18 cellular contexts compared by ENCODE assay signal in genomic region chr11:84215671-84216070, GRCh38.
DNase-seq lines count a peak whose midpoint lies in the region; ATAC-seq and TF ChIP-seq lines count a peak whose summit lies in the region.
"Had no signal": no experiment of that assay in that cellular context is flagged by ENCODE, and none has a peak within 500 bp of the region (broad histone marks: within the 10 kb centered on the region; RNA-seq: fewer than 3 reads in every experiment).

No MANE protein-coding gene starts in this region.

- H3F3A ChIP-seq in GM23248 (ENCODE audit: insufficient read depth), result no peaks in the 10 kb centered on the region

- no peaks in the 10 kb centered on the region for H3K9me3 ChIP-seq in GM23248 (ENCODE audit: low read depth)
- H3K9me3 ChIP-seq in heart left ventricle, result no peaks in the 10 kb centered on the region
- H3K9me3 ChIP-seq: BLaER1, Caco-2 had no signal

- TF ChIP-seq CTCF in fibroblast of mammary gland (conservative IDR thresholded peaks at IDR 0.05; ENCODE audit: control insufficient read depth, insufficient read depth, low read depth, low read length) (no peak), heart left ventricle (IDR thresholded peaks at IDR 0.05) (no peak)

- no peak for TF ChIP-seq POLR2A in heart left ventricle (IDR thresholded peaks at IDR 0.05)

- no peak overlapping the region for H3K4me2 ChIP-seq in GM23248 (ENCODE audit: unreplicated experiment)
- H3K4me2 ChIP-seq: BLaER1, GM23338 had no signal

- WGBS in GM23248 (ENCODE audit: low coverage in 1 of 2, low lambda C conversion rate in 2 of 2, missing lambda C conversion rate in 2 of 2), 2 experiments, result 0% methylated on average over 1 of the region's 1 CpG
- WGBS in heart left ventricle, 4 donors, result 77 to 88% (median 79%) methylated on average over 1 of the region's 1 CpG

- H3K27me3 ChIP-seq in GM23248 (replicated peaks; ENCODE audit: insufficient read depth), result no peaks in the 10 kb centered on the region
- H3K27me3 ChIP-seq in heart left ventricle, result no peaks in the 10 kb centered on the region
- H3K27me3 ChIP-seq: BLaER1 had no signal

- no peaks in the 10 kb centered on the region for H3K79me2 ChIP-seq in GM23248 (ENCODE audit: insufficient read depth)

- no peak overlapping the region for H2AFZ ChIP-seq in GM23248
- H2AFZ ChIP-seq: GM23338 had no signal

- H3K4me1 ChIP-seq in GM23248 (ENCODE audit: insufficient read depth) (no peaks in the 10 kb centered on the region), heart left ventricle (peaks cover 0 to 7% (median 0%) of the 10 kb centered on the region in 12 donors)
- H3K4me1 ChIP-seq: BLaER1, Caco-2 had no signal

- H3K27ac ChIP-seq in GM23248 (no peak overlapping the region), heart left ventricle (no peak overlapping the region)
- H3K27ac ChIP-seq: BLaER1, C4-2B had no signal

- intact Hi-C loops in heart left ventricle (cut with DNase I), result no loop called here

- no peak for ATAC-seq in heart left ventricle
- ATAC-seq in HG02884 (IDR thresholded peaks at IDR 0.05; ENCODE audit: unreplicated experiment), result no peak
- ATAC-seq: CD8-positive, alpha-beta T cell; GM12878; GM23338 had no signal

- DNase-seq in GM23248 (peak; percentile 6), SK-N-DZ (ENCODE audit: low spot score) (peak; percentile 30), fibroblast of mammary gland (ENCODE audit: low read depth) (peak; percentile 35), heart left ventricle (no peak), NCI-H1048 (lab: John Stamatoyannopoulos, UW) (no peak)
- DNase-seq: Caco-2; CD4-positive, CD25-positive, alpha-beta regulatory T cell; CD8-positive, alpha-beta T cell; DMS79; EL; GDM1; H7; HCEC 1CT had no signal

- H3K36me3 ChIP-seq in GM23248 (ENCODE audit: low read depth) (no peaks in the 10 kb centered on the region), heart left ventricle (no peaks in the 10 kb centered on the region)
- H3K36me3 ChIP-seq: BLaER1 had no signal

- 0 out of 2 replicates have a peak, but pooled peaks cover 2% of the 10 kb centered on the region for H3K9me2 ChIP-seq in GM23248 (ENCODE audit: insufficient read depth)

- H4K20me1 ChIP-seq in GM23248 (ENCODE audit: insufficient read depth), result no peaks in the 10 kb centered on the region
- H4K20me1 ChIP-seq: BLaER1 had no signal

- in situ Hi-C loops in GM23248 (cut with MboI), result no loop called here

- no peak overlapping the region for H3K9ac ChIP-seq in GM23248
- H3K9ac ChIP-seq: BLaER1 had no signal

- H3K4me3 ChIP-seq in GM23248 (no peak overlapping the region), fibroblast of mammary gland (ENCODE audit: control insufficient read depth, low read depth, low read length) (no peak overlapping the region), heart left ventricle (no peak overlapping the region)
- H3K4me3 ChIP-seq: BLaER1, GM12878, GM23338 had no signal

Comparison
In these comparisons a context has a peak if more than half of its experiments do, and no peak if none do; other contexts are left out.
1. DNase-seq: peak in GM23248 (single experiment), SK-N-DZ (single experiment) and fibroblast of mammary gland (single experiment); none in heart left ventricle (0 of 5) and NCI-H1048 (single experiment).